In the genomic region with DNA sequence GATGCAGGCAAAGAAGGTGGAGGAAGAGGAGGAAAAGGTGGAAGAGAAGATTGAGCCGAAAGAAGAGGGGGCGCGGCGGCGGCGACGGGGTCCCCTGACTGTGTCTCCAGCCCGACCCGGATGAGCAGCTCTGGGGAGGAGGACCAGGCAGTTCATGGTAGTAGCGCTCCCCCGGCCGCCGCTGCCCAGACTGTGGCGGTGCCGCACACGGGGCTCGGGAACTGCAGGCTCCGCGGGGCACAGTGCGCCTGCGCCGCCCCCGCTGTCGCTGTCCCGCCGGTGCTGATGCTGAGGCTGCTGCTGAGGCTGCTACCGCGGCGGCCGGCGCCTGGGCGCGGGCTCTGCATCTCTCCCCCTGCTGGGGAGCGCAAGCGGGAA, we compare ENCODE assay signal across 9 cellular contexts. TPM values are rescaled to one million over a fixed set of nuclear protein-coding genes. Genes with fewer than 3 reads are reported as not detected.
DNase-seq lines count a peak whose midpoint lies in the region; ATAC-seq and TF ChIP-seq lines count a peak whose summit lies in the region.
"Had no signal": no experiment of that assay in that cellular context is flagged by ENCODE, and none has a peak within 500 bp of the region (broad histone marks: within the 10 kb centered on the region; RNA-seq: fewer than 3 reads in every experiment).

TSS of gene KCNH5 (minus strand) at position 225 of the 378 bp plus-strand sequence. CDS start 272 bp downstream, outside the sequence.

- no peak within 1 kb of the TSS for H2BK120ac ChIP-seq in mesendoderm (ENCODE audit: low read depth, low read length)

- peak within 1 kb of the TSS; percentile 70 for H3K4me2 ChIP-seq in mesendoderm (ENCODE audit: low read length)

- H3K56ac ChIP-seq in mesendoderm (ENCODE audit: low read length) = peak within 1 kb of the TSS; percentile 79

- no peak for ATAC-seq in HG02970 (IDR thresholded peaks at IDR 0.05; ENCODE audit: low FRiP score, unreplicated experiment)

- H3K36me3 Mint-ChIP-seq in chondrocyte (ENCODE audit: low read depth) = no peaks in the 10 kb centered on the region

- peaks cover 68% of the 10 kb centered on the region for H3K27me3 Mint-ChIP-seq in chondrocyte (ENCODE audit: low read depth)

- peak within 1 kb of the TSS; percentile 65 for H3K4me3 ChIP-seq in mesendoderm (ENCODE audit: low read length)
- H3K4me3 ChIP-seq in lower leg skin (ENCODE audit: low read depth, poor library complexity, severe bottlenecking) = no peak within 1 kb of the TSS

- H3K18ac ChIP-seq in mesendoderm (ENCODE audit: low read length) = no peak within 1 kb of the TSS

- H4K8ac ChIP-seq in mesendoderm (ENCODE audit: low read depth, low read length) = no peak within 1 kb of the TSS

- no peak within 1 kb of the TSS for H4K5ac ChIP-seq in mesendoderm (ENCODE audit: low read length)

- peak; percentile 42 for DNase-seq in stimulated activated CD4-positive, alpha-beta T cell treated with anti-CD3 and anti-CD28 coated beads, Interleukin-15, amount 100 ng/mL, for 24 hours
- DNase-seq in stimulated activated CD4-positive, alpha-beta T cell treated with anti-CD3 and anti-CD28 coated beads, Interleukin-12 subunit alpha, Interleukin-12 subunit beta, amount 100 ng/mL, for 4 hours = no peak
- DNase-seq in NCI-H345 (lab: John Stamatoyannopoulos, UW) (peak; percentile 81), chondrocyte (ENCODE audit: low spot score) (peak; percentile 94), mesendoderm (peak; percentile 85), lower leg skin (ENCODE audit: low spot score in 2 of 2) (no peak), NCI-H187 treated with DMSO at 0.1 percent for 48 hours (lab: John Stamatoyannopoulos, UW) (no peak)

- no peaks in the 10 kb centered on the region for H3K79me2 ChIP-seq in mesendoderm (ENCODE audit: control insufficient read depth, insufficient read depth, low read length)

- no peaks in the 10 kb centered on the region for H3K36me3 ChIP-seq in mesendoderm (ENCODE audit: control insufficient read depth, insufficient read depth, low read length)

- no CpG with 5 or more reads among the region's 35 CpGs for WGBS in mesendoderm (ENCODE audit: extremely low coverage, insufficient coverage, low lambda C conversion rate)
- WGBS in lower leg skin, 2 donors = 0 to 4% methylated on average over 21 to 26 of the region's 35 CpGs

- H3K27me3 ChIP-seq in mesendoderm (ENCODE audit: insufficient read depth, low read length, poor library complexity) = peaks cover 3% of the 10 kb centered on the region

- intact Hi-C loops in lower leg skin (cut with DNase I; ENCODE audit: low total_unique reads) = loop anchor here (10.0 kb wide), 1 partner anchor 880 kb away; no protein-coding TSS in a partner anchor

- no peak within 1 kb of the TSS for H3K23ac ChIP-seq in mesendoderm (ENCODE audit: low read length)

- no peaks in the 10 kb centered on the region for H3K79me1 ChIP-seq in mesendoderm (ENCODE audit: low read length)

- H2AK5ac ChIP-seq in mesendoderm (ENCODE audit: low read length) = no peak within 1 kb of the TSS

- peaks cover 8% of the 10 kb centered on the region for H3K4me1 Mint-ChIP-seq in chondrocyte (ENCODE audit: low read depth)

- no peak within 1 kb of the TSS for H2BK5ac ChIP-seq in mesendoderm (ENCODE audit: low read length)

- peaks cover 4% of the 10 kb centered on the region for H3K4me1 ChIP-seq in mesendoderm (ENCODE audit: control insufficient read depth, low read depth, low read length)

- no peak for TF ChIP-seq POLR2A in lower leg skin (IDR thresholded peaks at IDR 0.05)

- H3K4ac ChIP-seq in mesendoderm (ENCODE audit: low read depth, low read length) = no peak within 1 kb of the TSS

- H3K9me3 Mint-ChIP-seq in chondrocyte (ENCODE audit: low read depth) = no peaks in the 10 kb centered on the region

- H3K9ac ChIP-seq in mesendoderm (ENCODE audit: low read length) = peak within 1 kb of the TSS; percentile 69

- peak within 1 kb of the TSS; percentile 60 for H3K4me3 Mint-ChIP-seq in chondrocyte (ENCODE audit: unreplicated experiment)

- no peak within 1 kb of the TSS for H3K27ac ChIP-seq in mesendoderm (ENCODE audit: low read depth, low read length)
- H3K27ac ChIP-seq: VCaP had no signal

- no peak for TF ChIP-seq CTCF in chondrocyte (IDR thresholded peaks at IDR 0.05)
- no peak for TF ChIP-seq CTCF in lower leg skin (IDR thresholded peaks at IDR 0.05)

- no peak within 1 kb of the TSS for H2BK15ac ChIP-seq in mesendoderm (replicated peaks; ENCODE audit: low read depth)

- no peak within 1 kb of the TSS for H3K27ac Mint-ChIP-seq in chondrocyte (ENCODE audit: unreplicated experiment)

RNA-seq across cellular contexts. Expression of gene KCNH5, which starts in this region (rescaled TPM):
- total RNA-seq in chondrocyte (not detected in 3 replicates), lower leg skin (under 1 TPM in 1 of 4 donors, not detected in 3; 0.03 TPM)
- polyA plus RNA-seq in mesendoderm (2013, experiment 1 of 2) = 0.39 TPM
- polyA plus RNA-seq in mesendoderm (2013, experiment 2 of 2) = 0.38 TPM

Comparison
In these comparisons a context has a peak if more than half of its experiments do, and no peak if none do; other contexts are left out.
1. DNase-seq: peak in stimulated activated CD4-positive, alpha-beta T cell treated with anti-CD3 and anti-CD28 coated beads, Interleukin-15, amount 100 ng/mL, for 24 hours (single experiment), NCI-H345 (single experiment) and mesendoderm (single experiment); none in stimulated activated CD4-positive, alpha-beta T cell treated with anti-CD3 and anti-CD28 coated beads, Interleukin-12 subunit alpha, Interleukin-12 subunit beta, amount 100 ng/mL, for 4 hours (single experiment), lower leg skin (0 of 2) and NCI-H187 treated with DMSO at 0.1 percent for 48 hours (single experiment).
2. Peak in DNase-seq in chondrocyte; RNA of the gene not detected or under 1 TPM.